In genomic region chr20:6407163-6407562, GRCh38 we compare ENCODE assay signal across 26 cellular contexts.
DNase-seq lines count a peak whose midpoint lies in the region; ATAC-seq, FAIRE-seq and TF ChIP-seq lines count a peak whose summit lies in the region.
"Had no signal": no experiment of that assay in that cellular context is flagged by ENCODE, and none has a peak within 500 bp of the region (broad histone marks: within the 10 kb centered on the region; RNA-seq: fewer than 3 reads in every experiment).

No MANE protein-coding gene starts in this region.

- TF ChIP-seq POLR2A in IMR-90 (IDR thresholded peaks at IDR 0.05; ENCODE audit: low read depth, low read length) = no peak

- no peak overlapping the region for H3K56ac ChIP-seq in IMR-90 (ENCODE audit: extremely low read depth, insufficient read depth, low read length)

- H3K4me3 ChIP-seq in IMR-90 (ENCODE audit: insufficient read depth, low read depth, low read length) (no peak overlapping the region), bronchial epithelial cell (ENCODE audit: low read depth, low read length) (no peak overlapping the region), neuronal stem cell (ENCODE audit: low read length in 2 of 2) (no peak overlapping the region)
- H3K4me3 ChIP-seq: BLaER1, GM12878 had no signal

- H2BK120ac ChIP-seq in IMR-90 (ENCODE audit: low read depth, low read length) (peak overlapping the region; percentile 88), neuronal stem cell (ENCODE audit: low read depth, low read length) (no peak overlapping the region)

- in situ Hi-C loops in IMR-90 (cut with MboI; ENCODE audit: low sequenced_read_pairs) = no loop called here

- TF ChIP-seq RAD21 in IMR-90 (IDR thresholded peaks at IDR 0.05; ENCODE audit: low read length) = no peak

- H3K4me2 ChIP-seq in IMR-90 (ENCODE audit: low read depth, low read length) (peak overlapping the region; percentile 40; the same call in 1 of the 2 replicates), neuronal stem cell (ENCODE audit: insufficient read depth, low read length, poor library complexity, severe bottlenecking) (no peak overlapping the region)
- H3K4me2 ChIP-seq: BLaER1 had no signal

- H3K4me1 ChIP-seq in IMR-90 (ENCODE audit: control insufficient read depth, insufficient read depth, low read length) (peaks cover 6% of the 10 kb centered on the region), foreskin keratinocyte (peaks cover 3% of the 10 kb centered on the region), neuronal stem cell (ENCODE audit: control insufficient read depth in 2 of 2, insufficient read depth in 1 of 2, low read depth in 1 of 2, low read length in 2 of 2) (no peaks in the 10 kb centered on the region)
- H3K4me1 ChIP-seq: BE2C, BLaER1 had no signal

- H2BK15ac ChIP-seq in IMR-90 (ENCODE audit: low read depth, low read length) = no peak overlapping the region
- no peak overlapping the region for H2BK15ac ChIP-seq in neuronal stem cell (ENCODE audit: low read length)

- BruUV-seq in IMR-90 (replicated peaks; lab: Mats Ljungman, UMichigan) = no TSS peak

- CTCF ChIA-PET in IMR-90 (lab: Yijun Ruan, JAX) = no interaction called here

- no peak overlapping the region for H2BK12ac ChIP-seq in neuronal stem cell (ENCODE audit: low read length)

- no peak overlapping the region; the same call in 1 of the 2 replicates for H3K14ac ChIP-seq in IMR-90 (replicated peaks; ENCODE audit: low read depth, low read length)
- H3K14ac ChIP-seq in neuronal stem cell (ENCODE audit: low read length) = no peak overlapping the region

- H3K4ac ChIP-seq in IMR-90 (ENCODE audit: low read depth, low read length) = peak overlapping the region; percentile 15; the same call in 1 of the 2 replicates
- H3K4ac ChIP-seq in neuronal stem cell (ENCODE audit: low read length) = no peak overlapping the region

- no peaks in the 10 kb centered on the region for H3K36me3 ChIP-seq in IMR-90 (ENCODE audit: control insufficient read depth, insufficient read depth, low read length)
- H3K36me3 ChIP-seq in bronchial epithelial cell (ENCODE audit: control insufficient read depth, insufficient read depth, low read length) = no peaks in the 10 kb centered on the region
- H3K36me3 ChIP-seq in neuronal stem cell (replicated peaks in 1 of 2; ENCODE audit: control insufficient read depth in 2 of 2, insufficient read depth in 2 of 2, low read length in 2 of 2) = no peaks in the 10 kb centered on the region
- H3K36me3 ChIP-seq: BE2C, BLaER1 had no signal

- H3K18ac ChIP-seq in IMR-90 (ENCODE audit: low read depth, low read length) (no peak overlapping the region), neuronal stem cell (ENCODE audit: low read length) (no peak overlapping the region)

- dilution Hi-C loops in IMR-90 (cut with HindIII; ENCODE audit: low sequenced_read_pairs, unreplicated experiment) = no loop called here

- H2AK5ac ChIP-seq in IMR-90 (ENCODE audit: low read depth, low read length) (no peak overlapping the region), neuronal stem cell (ENCODE audit: low read depth, low read length) (no peak overlapping the region)

- H2BK5ac ChIP-seq in IMR-90 (ENCODE audit: low read depth, low read length, poor library complexity, severe bottlenecking) = peak overlapping the region; percentile 76
- no peak overlapping the region for H2BK5ac ChIP-seq in neuronal stem cell (ENCODE audit: low read length)

- H2AFZ ChIP-seq in IMR-90 (replicated peaks; ENCODE audit: low read length, poor library complexity) = no peak overlapping the region
- H2AFZ ChIP-seq in neuronal stem cell (ENCODE audit: low read length) = no peak overlapping the region

- no peak overlapping the region; a peak in 1 of 4 replicates for H4K8ac ChIP-seq in IMR-90 (ENCODE audit: low read depth in 2 of 2, low read length in 2 of 2)
- H4K8ac ChIP-seq in neuronal stem cell (ENCODE audit: low read depth, low read length) = no peak overlapping the region

- peak; percentile 78 for ATAC-seq in IMR-90 (ENCODE audit: low read depth)
- ATAC-seq in foreskin keratinocyte = no peak
- ATAC-seq: GM12878 had no signal

- no peak overlapping the region; the same call in 1 of the 2 replicates for H4K5ac ChIP-seq in IMR-90 (ENCODE audit: low read depth, low read length)

- no peak overlapping the region for H3K23ac ChIP-seq in IMR-90 (ENCODE audit: low read depth, low read length)
- H3K23ac ChIP-seq in neuronal stem cell (ENCODE audit: low read depth, low read length, poor library complexity) = no peak overlapping the region

- H2BK20ac ChIP-seq in IMR-90 (ENCODE audit: low read depth, low read length) = peak overlapping the region; percentile 78; the same call in 1 of the 2 replicates

- WGBS in IMR-90 (ENCODE audit: extremely low coverage in 2 of 2, insufficient read length in 1 of 2), 2 experiments = no CpG with 5 or more reads among the region's 5 CpGs
- WGBS in neuronal stem cell (ENCODE audit: extremely low coverage in 2 of 2, insufficient read length in 2 of 2, insufficient replicate concordance in 1 of 2), 2 donors = no CpG with 5 or more reads among the region's 5 CpGs

- peak; percentile 5 for DNase-seq in IMR-90
- DNase-seq in bronchial epithelial cell (ENCODE audit: low read depth) = peak; percentile 51
- DNase-seq in foreskin keratinocyte = peak; percentile 23 to 53
- DNase-seq in SIG-M5 treated with dmso at 0.1 percent for 504 hours (lab: John Stamatoyannopoulos, UW; ENCODE audit: unreplicated experiment) = no peak
- DNase-seq in posterior cingulate gyrus = no peak
- no peak for DNase-seq in neuronal stem cell (ENCODE audit: low spot score)
- DNase-seq: 8988T; ACHN; BE2C; C1 segment of cervical spinal cord; CD4-positive, alpha-beta memory T cell; CD4-positive, CD25-positive, alpha-beta regulatory T cell; CD8-positive, alpha-beta memory T cell; COR-L47; DMS 273 treated with DMSO at 0.1 percent for 48 hours; DMS153; DMS53; DMS79; DND-41; EL; GDM1 had no signal

- no peaks in the 10 kb centered on the region for H4K20me1 ChIP-seq in IMR-90 (ENCODE audit: insufficient read depth, low read length)
- H4K20me1 ChIP-seq: BLaER1 had no signal

- TF ChIP-seq CTCF in IMR-90 (conservative IDR thresholded peaks at IDR 0.05; ENCODE audit: low read depth, low read length) (no peak), bronchial epithelial cell (IDR thresholded peaks at IDR 0.05; ENCODE audit: insufficient read depth, low read length, severe bottlenecking) (no peak), foreskin keratinocyte (conservative IDR thresholded peaks at IDR 0.05) (no peak)

- intact Hi-C loops in IMR-90 (cut with micrococcal nuclease) (no loop called here), posterior cingulate gyrus (cut with DNase I) (no loop called here)

- H3K9me3 ChIP-seq in IMR-90 (ENCODE audit: control insufficient read depth, insufficient read depth, low read length) = no peaks in the 10 kb centered on the region
- H3K9me3 ChIP-seq in neuronal stem cell (replicated peaks in 1 of 2; ENCODE audit: control insufficient read depth in 2 of 2, insufficient read depth in 1 of 2, low read depth in 1 of 2, low read length in 2 of 2) = no peaks in the 10 kb centered on the region
- H3K9me3 ChIP-seq: BE2C, BLaER1 had no signal

- no peaks in the 10 kb centered on the region for H3K9me1 ChIP-seq in IMR-90 (ENCODE audit: insufficient read depth, low read length)

- H3K27me3 ChIP-seq in IMR-90 (ENCODE audit: control insufficient read depth, insufficient read depth, low read length) (no peaks in the 10 kb centered on the region; the same call in 1 of the 2 replicates), bronchial epithelial cell (ENCODE audit: control insufficient read depth, insufficient read depth, low read length) (no peaks in the 10 kb centered on the region), foreskin keratinocyte (no peaks in the 10 kb centered on the region), neuronal stem cell (ENCODE audit: control insufficient read depth in 3 of 3, insufficient read depth in 3 of 3, low read depth in 1 of 3, low read length in 3 of 3) (no peaks in the 10 kb centered on the region)
- H3K27me3 ChIP-seq: BE2C, BLaER1 had no signal

- no peaks in the 10 kb centered on the region for H3K79me1 ChIP-seq in IMR-90 (ENCODE audit: low read depth in 1 of 2, low read length in 2 of 2)
- no peaks in the 10 kb centered on the region for H3K79me1 ChIP-seq in neuronal stem cell (ENCODE audit: low read depth, low read length)

- FAIRE-seq in bronchial epithelial cell (lab: Jason Lieb, UNC) = no peak
- FAIRE-seq: A204.1, GM12878, GM12892, GM19239 had no signal

- H3K9ac ChIP-seq in IMR-90 (ENCODE audit: low read depth, low read length) = no peak overlapping the region
- H3K9ac ChIP-seq in neuronal stem cell (ENCODE audit: low read depth, low read length, poor library complexity) = no peak overlapping the region
- H3K9ac ChIP-seq: BLaER1 had no signal

- H2AK9ac ChIP-seq in IMR-90 (replicated peaks; ENCODE audit: low read depth, low read length, poor library complexity) = no peak overlapping the region

- POLR2A ChIA-PET in IMR-90 (lab: Charles Lee; ENCODE audit: unreplicated experiment) = no interaction called here

- H4K91ac ChIP-seq in IMR-90 (ENCODE audit: insufficient read depth, low read depth, low read length) (peak overlapping the region; percentile 43), neuronal stem cell (ENCODE audit: low read depth, low read length, poor library complexity) (no peak overlapping the region)

- H3K27ac ChIP-seq in IMR-90 (ENCODE audit: insufficient read depth, low read length) (peak overlapping the region; percentile 23; the same call in 1 of the 2 replicates), foreskin keratinocyte (no peak overlapping the region), neuronal stem cell (replicated peaks; ENCODE audit: low read length) (no peak overlapping the region)
- H3K27ac ChIP-seq: BLaER1 had no signal

TF ChIP-seq in IMR-90, 13 proteins besides CTCF, POLR2A, EP300 and RAD21 (continues in another document):
- TF ChIP-seq CEBPB (IDR thresholded peaks at IDR 0.05; ENCODE audit: low read depth, low read length) (no peak), CHD1 (IDR thresholded peaks at IDR 0.05; ENCODE audit: low read depth, low read length) (no peak), MAFK (IDR thresholded peaks at IDR 0.05; ENCODE audit: low read depth, low read length) (no peak), NFE2L2 (IDR thresholded peaks at IDR 0.05; ENCODE audit: low read depth, low read length) (no peak), MXI1 (IDR thresholded peaks at IDR 0.05; ENCODE audit: borderline replicate concordance, low read depth, low read length) (no peak), FOS (IDR thresholded peaks at IDR 0.05; ENCODE audit: low read depth, low read length) (no peak), RCOR1 (IDR thresholded peaks at IDR 0.05; ENCODE audit: insufficient replicate concordance, low read length) (no peak)
- TF ChIP-seq, protein P1, sequence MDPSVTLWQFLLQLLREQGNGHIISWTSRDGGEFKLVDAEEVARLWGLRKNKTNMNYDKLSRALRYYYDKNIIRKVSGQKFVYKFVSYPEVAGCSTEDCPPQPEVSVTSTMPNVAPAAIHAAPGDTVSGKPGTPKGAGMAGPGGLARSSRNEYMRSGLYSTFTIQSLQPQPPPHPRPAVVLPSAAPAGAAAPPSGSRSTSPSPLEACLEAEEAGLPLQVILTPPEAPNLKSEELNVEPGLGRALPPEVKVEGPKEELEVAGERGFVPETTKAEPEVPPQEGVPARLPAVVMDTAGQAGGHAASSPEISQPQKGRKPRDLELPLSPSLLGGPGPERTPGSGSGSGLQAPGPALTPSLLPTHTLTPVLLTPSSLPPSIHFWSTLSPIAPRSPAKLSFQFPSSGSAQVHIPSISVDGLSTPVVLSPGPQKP (IDR thresholded peaks at IDR 0.05; ENCODE audit: borderline replicate concordance, low read depth, low read length) = no peak

Comparison
In these comparisons a context has a peak if more than half of its experiments do, and no peak if none do; other contexts are left out.
1. DNase-seq: peak in IMR-90 (single experiment), bronchial epithelial cell (single experiment) and foreskin keratinocyte (2 of 2); none in SIG-M5 treated with dmso at 0.1 percent for 504 hours (single experiment), posterior cingulate gyrus (0 of 10) and neuronal stem cell (single experiment).